Comparison of ENCODE assay signal across 19 cellular contexts in the genomic region with DNA sequence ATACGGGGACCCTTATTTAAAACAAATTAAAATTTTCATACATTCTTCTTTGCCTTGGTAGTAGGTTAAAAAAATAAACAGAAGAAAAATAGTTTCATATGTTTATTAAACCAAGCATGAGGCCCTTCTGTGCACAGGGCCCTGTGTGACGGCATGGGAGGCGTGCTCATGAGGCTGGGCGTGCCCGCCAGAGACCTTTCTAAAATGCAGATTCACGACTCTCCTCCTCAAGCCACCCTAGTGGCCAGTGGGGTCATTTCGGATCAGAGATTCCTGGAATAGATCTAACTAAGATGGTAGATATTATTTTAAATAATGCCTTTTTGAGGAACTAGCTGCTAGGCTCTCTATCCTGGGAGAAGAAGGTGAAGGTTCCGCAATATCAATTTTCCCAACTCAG. TPM values are rescaled to one million over a fixed set of nuclear protein-coding genes. Genes with fewer than 3 reads are reported as not detected.
"Had no signal": no experiment of that assay in that cellular context is flagged by ENCODE, and none has a peak within 500 bp of the region (broad histone marks: within the 10 kb centered on the region; RNA-seq: fewer than 3 reads in every experiment).

No MANE protein-coding gene starts in this region.

- H3K27ac Mint-ChIP-seq: activated CD4-positive, alpha-beta T cell treated with anti-CD3 and anti-CD28 coated beads for 36 hours; activated naive CD8-positive, alpha-beta T cell treated with anti-CD3 and anti-CD28 coated beads for 36 hours; activated T-helper 1 cell treated with anti-CD3 and anti-CD28 coated beads, Interleukin-12 subunit alpha, Interleukin-12 subunit beta, Interleukin-2, Interleukin-4 antibody, amounts not matched to agents 30 ng/mL and 10 ng/mL and 1 ng/mL, durations not matched to agents 14 hours and 24 hours and 36 hours had no signal

- H3K4me1 ChIP-seq: colonic mucosa, lower lobe of right lung had no signal

- H3K27ac ChIP-seq: colonic mucosa, lower lobe of right lung had no signal

- H3K9me3 Mint-ChIP-seq: activated naive CD8-positive, alpha-beta T cell treated with anti-CD3 and anti-CD28 coated beads for 36 hours; activated T-helper 1 cell treated with anti-CD3 and anti-CD28 coated beads, Interleukin-12 subunit alpha, Interleukin-12 subunit beta, Interleukin-2, Interleukin-4 antibody, amounts not matched to agents 30 ng/mL and 10 ng/mL and 1 ng/mL, durations not matched to agents 14 hours and 24 hours and 36 hours; nephron had no signal

- H3K27me3 Mint-ChIP-seq: progenitor cell of endocrine pancreas had no signal

- H3K4me3 ChIP-seq: colonic mucosa, lower lobe of right lung had no signal

- H3K36me3 Mint-ChIP-seq: activated naive CD8-positive, alpha-beta T cell treated with anti-CD3 and anti-CD28 coated beads for 36 hours had no signal

- DNase-seq: activated CD4-positive, alpha-beta T cell treated with anti-CD3 and anti-CD28 coated beads for 36 hours; activated CD4-positive, alpha-beta T cell treated with anti-CD3 and anti-CD28 coated beads, Interleukin-2, amount 50 U/mL, for 48 hours; activated naive CD4-positive, alpha-beta T cell; activated naive CD8-positive, alpha-beta T cell treated with anti-CD3 and anti-CD28 coated beads for 36 hours; activated T-cell treated with anti-CD3 and anti-CD28 coated beads for 4 hours; central memory CD4-positive, alpha-beta T cell; colonic mucosa; islet precursor cell; lower lobe of right lung; stimulated activated CD4-positive, alpha-beta T cell treated with anti-CD3 and anti-CD28 coated beads, Interleukin-12 subunit alpha, Interleukin-12 subunit beta, amount 100 ng/mL, for 4 hours; stimulated activated CD4-positive, alpha-beta T cell treated with anti-CD3 and anti-CD28 coated beads, Interleukin-1b, Interleukin-23, amount 100 ng/mL, for 48 hours; stimulated activated CD8-positive, alpha-beta memory T cell treated with anti-CD3 and anti-CD28 coated beads, Interleukin-4, amount 100 ng/mL, for 48 hours; stimulated activated naive CD4-positive, alpha-beta T cell; T-helper 2 cell had no signal

- H3K27me3 ChIP-seq: colonic mucosa had no signal

- H3K4me1 Mint-ChIP-seq: activated CD4-positive, alpha-beta T cell treated with anti-CD3 and anti-CD28 coated beads for 36 hours; activated naive CD8-positive, alpha-beta T cell treated with anti-CD3 and anti-CD28 coated beads for 36 hours had no signal

- H3K4me3 Mint-ChIP-seq: activated CD4-positive, alpha-beta T cell treated with anti-CD3 and anti-CD28 coated beads for 36 hours; activated naive CD8-positive, alpha-beta T cell treated with anti-CD3 and anti-CD28 coated beads for 36 hours; activated T-helper 1 cell treated with anti-CD3 and anti-CD28 coated beads, Interleukin-12 subunit alpha, Interleukin-12 subunit beta, Interleukin-2, Interleukin-4 antibody, amounts not matched to agents 30 ng/mL and 10 ng/mL and 1 ng/mL, durations not matched to agents 14 hours and 24 hours and 36 hours; nephron had no signal

- ATAC-seq: activated CD4-positive, alpha-beta T cell treated with anti-CD3 and anti-CD28 coated beads for 36 hours; lower lobe of right lung had no signal

- H3K36me3 ChIP-seq: colonic mucosa, lower lobe of right lung had no signal

- FAIRE-seq: urothelium cell line had no signal

- H3K9me3 ChIP-seq: colonic mucosa, lower lobe of right lung had no signal

RNA-seq across cellular contexts. Expression of a gene that starts 35.3 kb away (rescaled TPM):
- total RNA-seq: activated CD4-positive, alpha-beta T cell treated with anti-CD3 and anti-CD28 coated beads for 36 hours; activated naive CD8-positive, alpha-beta T cell treated with anti-CD3 and anti-CD28 coated beads for 36 hours; activated T-helper 1 cell treated with anti-CD3 and anti-CD28 coated beads, Interleukin-12 subunit alpha, Interleukin-12 subunit beta, Interleukin-2, Interleukin-4 antibody, amounts not matched to agents 30 ng/mL and 10 ng/mL and 1 ng/mL, durations not matched to agents 14 hours and 24 hours and 36 hours had no signal

RNA-seq across cellular contexts. Expression of a gene that starts 58.9 kb away (rescaled TPM):
- total RNA-seq: activated CD4-positive, alpha-beta T cell treated with anti-CD3 and anti-CD28 coated beads for 36 hours; activated naive CD8-positive, alpha-beta T cell treated with anti-CD3 and anti-CD28 coated beads for 36 hours; activated T-helper 1 cell treated with anti-CD3 and anti-CD28 coated beads, Interleukin-12 subunit alpha, Interleukin-12 subunit beta, Interleukin-2, Interleukin-4 antibody, amounts not matched to agents 30 ng/mL and 10 ng/mL and 1 ng/mL, durations not matched to agents 14 hours and 24 hours and 36 hours; colonic mucosa; lower lobe of right lung; mesenteric fat pad; progenitor cell of endocrine pancreas had no signal
